20 cellular contexts compared by ENCODE assay signal in genomic region chr4:80926446-80926845, GRCh38.
DNase-seq lines count a peak whose midpoint lies in the region; ATAC-seq and TF ChIP-seq lines count a peak whose summit lies in the region.
"Had no signal": no experiment of that assay in that cellular context is flagged by ENCODE, and none has a peak within 500 bp of the region (broad histone marks: within the 10 kb centered on the region; RNA-seq: fewer than 3 reads in every experiment).

No MANE protein-coding gene starts in this region.

- H3K4me3 ChIP-seq in SK-N-SH (ENCODE audit: low read depth in 2 of 2, low read length in 1 of 2): no peak overlapping the region
- H3K4me3 ChIP-seq in CD8-positive, alpha-beta memory T cell (ENCODE audit: low read length): no peak overlapping the region
- H3K4me3 ChIP-seq: adrenal gland, BLaER1, left ventricle myocardium inferior had no signal

- no peaks in the 10 kb centered on the region for H3K9me3 Mint-ChIP-seq in CD8-positive, alpha-beta memory T cell
- H3K9me3 Mint-ChIP-seq: activated B cell treated with CpG ODN at 0.5 μM for 24 hours; activated T-helper 17 cell treated with anti-CD3 and anti-CD28 coated beads, Interleukin-2, amount 50 U/mL, for 72 hours; effector memory CD8-positive, alpha-beta T cell had no signal

- 3% methylated on average over 1 of the region's 1 CpG for WGBS in SK-N-SH (ENCODE audit: low lambda C conversion rate)

- H3K4me3 Mint-ChIP-seq in CD8-positive, alpha-beta memory T cell: no peak overlapping the region
- H3K4me3 Mint-ChIP-seq: activated B cell treated with CpG ODN at 0.5 μM for 24 hours; activated T-helper 17 cell treated with anti-CD3 and anti-CD28 coated beads, Interleukin-2, amount 50 U/mL, for 72 hours; effector memory CD8-positive, alpha-beta T cell had no signal

- no peak overlapping the region for H2AFZ ChIP-seq in SK-N-SH (ENCODE audit: low read depth)

- no peaks in the 10 kb centered on the region for H3K27me3 Mint-ChIP-seq in CD8-positive, alpha-beta memory T cell
- H3K27me3 Mint-ChIP-seq: activated B cell treated with CpG ODN at 0.5 μM for 24 hours; activated T-helper 17 cell treated with anti-CD3 and anti-CD28 coated beads, Interleukin-2, amount 50 U/mL, for 72 hours; effector memory CD8-positive, alpha-beta T cell had no signal

- H3K4me1 ChIP-seq in SK-N-SH (ENCODE audit: control insufficient read depth in 1 of 2, insufficient read depth in 2 of 2, low read depth in 1 of 2, low read length in 1 of 2): no peaks in the 10 kb centered on the region
- no peaks in the 10 kb centered on the region for H3K4me1 ChIP-seq in CD8-positive, alpha-beta memory T cell (ENCODE audit: insufficient read depth, low read length)
- H3K4me1 ChIP-seq: adrenal gland, left ventricle myocardium inferior had no signal

- CTCF ChIA-PET in SK-N-SH (lab: Yijun Ruan, JAX): interaction anchor here (1.0 kb wide), 1 partner anchor 27 kb away, joined by 3 read pairs; no protein-coding TSS in a partner anchor
- CTCF ChIA-PET in HEK293T (lab: Yijun Ruan, JAX): no interaction called here
- CTCF ChIA-PET in CD8-positive, alpha-beta memory T cell (lab: Charles Lee): no interaction called here

- TF ChIP-seq RAD21 in SK-N-SH (IDR thresholded peaks at IDR 0.05; ENCODE audit: low read length): no peak

- POLR2A ChIA-PET in SK-N-SH (lab: Yijun Ruan, JAX) (no interaction called here), HEK293T (lab: Yijun Ruan, JAX) (no interaction called here)
- POLR2A ChIA-PET in CD8-positive, alpha-beta memory T cell (lab: Charles Lee): no interaction called here

- no peaks in the 10 kb centered on the region for H3K79me2 ChIP-seq in SK-N-SH (ENCODE audit: insufficient read depth)

- no peak for TF ChIP-seq CTCF in SK-N-SH (IDR thresholded peaks at IDR 0.05)

- no peak for DNase-seq in SK-N-SH
- DNase-seq in hepatic stellate cell (ENCODE audit: low spot score): peak; percentile 2
- no peak for DNase-seq in stimulated activated CD4-positive, alpha-beta T cell treated with anti-CD3 and anti-CD28 coated beads, Interleukin-1b, Interleukin-23, amount 100 ng/mL, for 48 hours
- DNase-seq in HEK293T (ENCODE audit: extremely low spot score): no peak
- DNase-seq in ureter (ENCODE audit: low spot score): no peak
- no peak for DNase-seq in CD8-positive, alpha-beta memory T cell
- DNase-seq: activated B cell treated with CpG ODN at 0.5 μM for 24 hours; adrenal gland; effector memory CD8-positive, alpha-beta T cell; GOT3; KG1; left ventricle myocardium inferior; NCI-H1105; NCI-H748 treated with DMSO at 0.1 percent for 48 hours; RPMI8226; stimulated activated CD4-positive, alpha-beta T cell treated with anti-CD3 and anti-CD28 coated beads, Interleukin-4, amount 100 ng/mL, for 1 hour had no signal

- no peaks in the 10 kb centered on the region for H3K9me3 ChIP-seq in SK-N-SH
- no peaks in the 10 kb centered on the region for H3K9me3 ChIP-seq in CD8-positive, alpha-beta memory T cell (ENCODE audit: low read length)
- H3K9me3 ChIP-seq: adrenal gland, BLaER1, left ventricle myocardium inferior had no signal

- H3F3A ChIP-seq in SK-N-SH (replicated peaks; ENCODE audit: insufficient read depth): no peaks in the 10 kb centered on the region

- H3K27ac Mint-ChIP-seq in CD8-positive, alpha-beta memory T cell: no peak overlapping the region
- H3K27ac Mint-ChIP-seq: activated B cell treated with CpG ODN at 0.5 μM for 24 hours; activated T-helper 17 cell treated with anti-CD3 and anti-CD28 coated beads, Interleukin-2, amount 50 U/mL, for 72 hours; effector memory CD8-positive, alpha-beta T cell had no signal

- no peaks in the 10 kb centered on the region for H3K36me3 ChIP-seq in SK-N-SH (replicated peaks in 1 of 2; ENCODE audit: control insufficient read depth in 1 of 2, insufficient read depth in 2 of 2, low read length in 1 of 2)
- no peaks in the 10 kb centered on the region for H3K36me3 ChIP-seq in CD8-positive, alpha-beta memory T cell (ENCODE audit: insufficient read depth, low read length)
- H3K36me3 ChIP-seq: adrenal gland, BLaER1, left ventricle myocardium inferior had no signal

- peak overlapping the region in 1 of 2 experiments; percentile 0; a peak in 1 of 4 replicates for H3K27ac ChIP-seq in SK-N-SH (ENCODE audit: low read depth in 2 of 2, low read length in 1 of 2)
- no peak overlapping the region for H3K27ac ChIP-seq in CD8-positive, alpha-beta memory T cell (ENCODE audit: low read depth, low read length)
- H3K27ac ChIP-seq: adrenal gland, BLaER1, left ventricle myocardium inferior had no signal

- no peak for TF ChIP-seq EP300 in SK-N-SH (IDR thresholded peaks at IDR 0.05; ENCODE audit: borderline replicate concordance in 1 of 2, low read depth in 1 of 2, low read length in 1 of 2)

- no peak overlapping the region for H3K9ac ChIP-seq in SK-N-SH
- H3K9ac ChIP-seq: BLaER1 had no signal

- H4K20me1 ChIP-seq in SK-N-SH (ENCODE audit: insufficient read depth): no peaks in the 10 kb centered on the region
- H4K20me1 ChIP-seq: BLaER1 had no signal

- H3K4me1 Mint-ChIP-seq in CD8-positive, alpha-beta memory T cell: no peaks in the 10 kb centered on the region
- H3K4me1 Mint-ChIP-seq: activated B cell treated with CpG ODN at 0.5 μM for 24 hours; activated T-helper 17 cell treated with anti-CD3 and anti-CD28 coated beads, Interleukin-2, amount 50 U/mL, for 72 hours had no signal

- peak overlapping the region; percentile 57 for H3K4me2 ChIP-seq in SK-N-SH
- H3K4me2 ChIP-seq: BLaER1 had no signal

- ATAC-seq in GM18861 (IDR thresholded peaks at IDR 0.05; ENCODE audit: unreplicated experiment) (peak; percentile 46), HG03378 (IDR thresholded peaks at IDR 0.05; ENCODE audit: unreplicated experiment) (peak; percentile 63)
- ATAC-seq: activated T-helper 17 cell treated with anti-CD3 and anti-CD28 coated beads, Interleukin-2, amount 50 U/mL, for 72 hours; effector memory CD8-positive, alpha-beta T cell had no signal

- H3K27me3 ChIP-seq in SK-N-SH (ENCODE audit: insufficient read depth): no peaks in the 10 kb centered on the region
- no peaks in the 10 kb centered on the region for H3K27me3 ChIP-seq in CD8-positive, alpha-beta memory T cell (ENCODE audit: insufficient read depth, low read length, poor library complexity, severe bottlenecking)
- H3K27me3 ChIP-seq: adrenal gland, BLaER1 had no signal

- no peaks in the 10 kb centered on the region for H3K9me2 ChIP-seq in SK-N-SH

- no peaks in the 10 kb centered on the region for H3K36me3 Mint-ChIP-seq in CD8-positive, alpha-beta memory T cell

TF ChIP-seq in SK-N-SH, 30 proteins besides CTCF, POLR2A, EP300 and RAD21:
- TF ChIP-seq JUND (IDR thresholded peaks at IDR 0.05) (peak; percentile 65), FOSL2 (IDR thresholded peaks at IDR 0.05; ENCODE audit: borderline replicate concordance, low read depth) (peak; percentile 85), SIN3A (IDR thresholded peaks at IDR 0.05; ENCODE audit: borderline replicate concordance, low read depth, low read length) (no peak)

TF ChIP-seq in HEK293T, 16 proteins besides CTCF, POLR2A, EP300 and RAD21:
- no peak for TF ChIP-seq ZNF384 (IDR thresholded peaks at IDR 0.05)
- no peak for TF ChIP-seq FOXK2 (IDR thresholded peaks at IDR 0.05)
- no peak for TF ChIP-seq FOXA1 (IDR thresholded peaks at IDR 0.05)
- no peak for TF ChIP-seq SP1 (IDR thresholded peaks at IDR 0.05)
- no peak for TF ChIP-seq L3MBTL2 (conservative IDR thresholded peaks at IDR 0.05)
- TF ChIP-seq NFRKB (IDR thresholded peaks at IDR 0.05): no peak
- TF ChIP-seq HDGF (IDR thresholded peaks at IDR 0.05; ENCODE audit: borderline replicate concordance): no peak
- TF ChIP-seq PKNOX1 (IDR thresholded peaks at IDR 0.05): no peak
- TF ChIP-seq ELF4 (IDR thresholded peaks at IDR 0.05): no peak
- no peak for TF ChIP-seq CTBP1 (IDR thresholded peaks at IDR 0.05; ENCODE audit: borderline replicate concordance)
- TF ChIP-seq BHLHE40 (IDR thresholded peaks at IDR 0.05; ENCODE audit: borderline replicate concordance): no peak
- TF ChIP-seq LEF1 (IDR thresholded peaks at IDR 0.05; ENCODE audit: borderline replicate concordance): no peak
- TF ChIP-seq SUZ12 (IDR thresholded peaks at IDR 0.05): no peak
- TF ChIP-seq ARNT (IDR thresholded peaks at IDR 0.05): no peak
- TF ChIP-seq FOXM1 (IDR thresholded peaks at IDR 0.05; ENCODE audit: borderline replicate concordance): no peak
- no peak for TF ChIP-seq TARDBP (IDR thresholded peaks at IDR 0.05)
